ENCODE assay signal across 17 cellular contexts in the genomic region with DNA sequence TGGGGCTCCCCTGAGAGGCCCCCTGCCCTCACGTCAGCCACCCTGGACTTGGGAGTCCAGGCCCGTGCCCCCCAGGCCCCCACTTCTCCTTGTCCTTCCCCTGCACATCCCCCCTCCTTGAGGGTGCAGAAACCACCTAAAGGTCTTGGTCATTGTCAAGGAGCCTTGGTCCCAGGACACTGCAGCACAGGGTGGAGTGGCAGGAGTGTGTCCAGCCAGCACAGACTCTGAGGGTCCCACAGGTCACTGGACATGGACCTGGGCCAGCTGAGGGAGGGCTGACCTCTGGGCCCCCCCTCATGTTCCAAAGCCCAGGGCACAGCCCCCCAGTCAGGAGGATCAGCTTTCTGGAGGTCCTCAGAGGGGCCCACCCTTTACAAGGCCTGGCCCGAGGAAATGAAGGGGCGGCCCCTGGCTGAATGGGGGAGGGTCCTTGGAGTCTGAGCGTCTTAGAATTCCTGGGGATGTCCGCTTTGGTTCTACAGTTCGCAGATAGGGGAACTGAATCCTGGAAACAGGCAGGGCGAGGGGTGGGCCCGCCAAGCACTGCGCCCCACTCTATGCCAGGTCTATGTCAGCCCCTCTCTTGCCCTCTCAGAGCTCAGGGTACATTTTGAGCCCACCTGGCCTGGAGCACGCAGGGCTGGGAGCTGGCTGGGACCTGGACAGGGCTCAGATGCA. TPM values are rescaled to one million over a fixed set of nuclear protein-coding genes. Genes with fewer than 3 reads are reported as not detected.
DNase-seq lines count a peak whose midpoint lies in the region; ATAC-seq and TF ChIP-seq lines count a peak whose summit lies in the region.
"Had no signal": no experiment of that assay in that cellular context is flagged by ENCODE, and none has a peak within 500 bp of the region (broad histone marks: within the 10 kb centered on the region; RNA-seq: fewer than 3 reads in every experiment).

No MANE protein-coding gene starts in this region.

- no peak for TF ChIP-seq CTCF in right lobe of liver (IDR thresholded peaks at IDR 0.05)
- TF ChIP-seq CTCF in spleen (IDR thresholded peaks at IDR 0.05 in 8 of 11, conservative IDR thresholded peaks at IDR 0.05 in 3 of 11) = no peak

- no peaks in the 10 kb centered on the region for H3K36me3 ChIP-seq in right lobe of liver
- H3K36me3 ChIP-seq in spleen = no peaks in the 10 kb centered on the region
- H3K36me3 ChIP-seq: Peyer's patch, sigmoid colon had no signal

- H3K27ac ChIP-seq in right lobe of liver = no peak overlapping the region
- peak overlapping the region in 4 of 8 donors; percentile 14 to 89 (median 77) for H3K27ac ChIP-seq in spleen
- H3K27ac ChIP-seq: GM23248, sigmoid colon had no signal

- H3K4me1 Mint-ChIP-seq in T-helper 17 cell = peaks cover 19% of the 10 kb centered on the region

- no peaks in the 10 kb centered on the region for H3K27me3 ChIP-seq in right lobe of liver
- H3K27me3 ChIP-seq in spleen (replicated peaks in 1 of 7) = no peaks in the 10 kb centered on the region
- H3K27me3 ChIP-seq: Peyer's patch, sigmoid colon had no signal

- H3K4me1 ChIP-seq in right lobe of liver (peaks cover 0 to 20% (median 5%) of the 10 kb centered on the region in 4 donors), spleen (peaks cover 35 to 70% (median 53%) of the 10 kb centered on the region in 6 donors)

- no peak for ATAC-seq in T-helper 17 cell
- no peak for ATAC-seq in right lobe of liver
- ATAC-seq: stimulated activated naive B cell treated with anti-CD40 and anti-IgM and Interleukin-4, amounts not matched to agents 10 μg/mL and 1 μg/mL and 100 μg/mL, for 72 hours had no signal

- TF ChIP-seq POLR2A in right lobe of liver (IDR thresholded peaks at IDR 0.05) = no peak
- TF ChIP-seq POLR2A in spleen (IDR thresholded peaks at IDR 0.05) = no peak

- H3K4me3 ChIP-seq in right lobe of liver (no peak overlapping the region), spleen (no peak overlapping the region)
- H3K4me3 ChIP-seq: GM23248, Peyer's patch, sigmoid colon had no signal

- in situ Hi-C loops in G401 (cut with HindIII; ENCODE audit: low sequenced_read_pairs) = no loop called here

- no peaks in the 10 kb centered on the region for H3K27me3 Mint-ChIP-seq in T-helper 17 cell
- H3K27me3 Mint-ChIP-seq: stimulated activated naive B cell treated with anti-CD40 and anti-IgM and Interleukin-4, amounts not matched to agents 10 μg/mL and 1 μg/mL and 100 μg/mL, for 72 hours had no signal

- H3K36me3 Mint-ChIP-seq in T-helper 17 cell (ENCODE audit: low read depth) = no peaks in the 10 kb centered on the region
- H3K36me3 Mint-ChIP-seq: stimulated activated naive B cell treated with anti-CD40 and anti-IgM and Interleukin-4, amounts not matched to agents 10 μg/mL and 1 μg/mL and 100 μg/mL, for 72 hours had no signal

- peak overlapping the region; percentile 81 for H3K27ac Mint-ChIP-seq in T-helper 17 cell

- intact Hi-C loops in right lobe of liver (cut with DNase I) (loop anchor here (5.0 kb wide), 2 partner anchors 59 to 224 kb away; no protein-coding TSS in a partner anchor), spleen (cut with DNase I; ENCODE audit: low total_unique reads) (loop anchor here (5.0 to 10.0 kb wide), 3 partner anchors 59 to 229 kb away; a partner anchor contains a TSS)

- no CpG with 5 or more reads among the region's 11 CpGs for WGBS in right lobe of liver (ENCODE audit: insufficient coverage, low coverage, low lambda C conversion rate, missing lambda C conversion rate)
- WGBS in spleen, 5 donors = 70 to 86% (median 80%) methylated on average over 9 to 11 of the region's 11 CpGs

- DNase-seq in G401 (ENCODE audit: low spot score) (peak; percentile 42), T-helper 17 cell (no peak), right lobe of liver (peak in 2 of 3 donors; percentile 21 to 56), spleen (peak; percentile 78), NCI-H446 treated with DMSO at 0.1 percent for 48 hours (lab: John Stamatoyannopoulos, UW) (no peak), SIG-M5 (lab: John Stamatoyannopoulos, UW) (no peak)
- no peak for DNase-seq in stimulated activated CD4-positive, alpha-beta T cell treated with anti-CD3 and anti-CD28 coated beads, Interleukin-2, amount 100 ng/mL, for 48 hours
- DNase-seq: activated effector memory CD4-positive, alpha-beta T cell treated with Interleukin-2 at 50 U/mL for 16 hours; effector CD8-positive, alpha-beta T cell; foreskin melanocyte; GM23248; KBM-7; sigmoid colon; stimulated activated CD4-positive, alpha-beta T cell treated with anti-CD3 and anti-CD28 coated beads, Interleukin-4, amount 100 ng/mL, for 4 hours; stimulated activated naive B cell treated with anti-CD40 and anti-IgM and Interleukin-4, amounts not matched to agents 10 μg/mL and 1 μg/mL and 100 μg/mL, for 72 hours had no signal

- H3K4me3 Mint-ChIP-seq in T-helper 17 cell = no peak overlapping the region
- H3K4me3 Mint-ChIP-seq: stimulated activated naive B cell treated with anti-CD40 and anti-IgM and Interleukin-4, amounts not matched to agents 10 μg/mL and 1 μg/mL and 100 μg/mL, for 72 hours; T-helper 1 cell treated with Interleukin-12 subunit alpha and Interleukin-12 subunit beta and Interleukin-4 antibody, amounts not matched to agents 30 μg/mL and 1 μg/mL, for 36 hours had no signal

- no peaks in the 10 kb centered on the region for H3K9me3 ChIP-seq in T-helper 17 cell (ENCODE audit: control insufficient read depth, low read length, poor library complexity, severe bottlenecking)
- H3K9me3 ChIP-seq in right lobe of liver = no peaks in the 10 kb centered on the region
- no peaks in the 10 kb centered on the region for H3K9me3 ChIP-seq in spleen
- H3K9me3 ChIP-seq: Peyer's patch, sigmoid colon had no signal

RNA-seq across cellular contexts. Expression of a gene that starts 54.0 kb away (rescaled TPM):
- total RNA-seq in G401 (2014; rRNA removed; shearing (Covaris generic)) = 24.5 and 27.6 TPM in 2 replicates
- 10 to 100 TPM; 15.7 to 16.7 TPM for total RNA-seq in T-helper 17 cell
- 10 to 100 TPM in 1 of 6 experiments, 1 to 10 TPM in 5; 3.0 to 12.2 (median 5.1) TPM for total RNA-seq in right lobe of liver
- total RNA-seq in spleen = 10 to 100 TPM; 24.8 to 41.7 (median 28.1) TPM
- polyA plus RNA-seq in spleen = 10 to 100 TPM; 22.5 to 50.0 (median 27.8) TPM

Comparison
In these comparisons a context has a peak if more than half of its experiments do, and no peak if none do; other contexts are left out.
1. DNase-seq: peak in G401 (single experiment), right lobe of liver (2 of 3) and spleen (single experiment); none in T-helper 17 cell (0 of 3), NCI-H446 treated with DMSO at 0.1 percent for 48 hours (single experiment), stimulated activated CD4-positive, alpha-beta T cell treated with anti-CD3 and anti-CD28 coated beads, Interleukin-2, amount 100 ng/mL, for 48 hours (0 of 2) and SIG-M5 (single experiment).